In the genomic region with DNA sequence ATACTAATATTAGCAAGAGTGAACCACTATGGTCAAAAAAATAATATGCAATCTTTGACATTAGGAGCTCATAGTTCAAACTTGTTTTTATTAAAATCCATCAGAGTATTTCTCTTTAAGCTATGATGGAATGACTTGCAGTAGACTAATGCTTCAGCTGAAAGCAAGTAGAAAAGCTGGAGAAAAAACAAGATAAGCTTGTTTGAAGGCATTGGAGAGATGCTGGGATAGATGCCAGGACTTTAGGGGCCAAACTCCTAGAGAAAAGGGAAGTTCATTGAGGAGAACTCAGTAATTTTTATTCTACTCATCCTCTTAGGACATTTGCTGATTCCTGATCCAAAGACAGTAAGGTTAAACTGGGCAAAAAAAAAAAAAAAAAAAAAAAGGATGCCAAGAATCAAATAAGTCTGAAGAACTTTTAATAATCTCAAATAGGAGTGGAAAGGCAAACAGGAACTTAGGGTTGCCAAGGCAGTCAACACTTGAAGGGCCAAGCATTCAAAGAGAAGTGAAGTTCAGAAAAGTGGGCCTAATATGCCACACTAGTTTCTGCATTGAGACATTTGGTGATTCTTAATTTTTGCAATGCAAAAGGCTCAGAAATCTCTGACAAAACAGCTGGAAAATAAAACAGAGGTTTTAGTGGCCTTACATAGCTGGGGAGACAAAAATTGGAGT, we compare ENCODE assay signal across 30 cellular contexts. TPM values are rescaled to one million over a fixed set of nuclear protein-coding genes. Genes with fewer than 3 reads are reported as not detected.
"Had no signal": no experiment of that assay in that cellular context is flagged by ENCODE, and none has a peak within 500 bp of the region (broad histone marks: within the 10 kb centered on the region; RNA-seq: fewer than 3 reads in every experiment).

No MANE protein-coding gene starts in this region.

- H3K27ac Mint-ChIP-seq: endodermal cell; mesothelial cell of epicardium; naive thymus-derived CD4-positive, alpha-beta T cell; nephron; neural progenitor cell; stimulated activated effector memory CD8-positive, alpha-beta T cell treated with anti-CD3 and anti-CD28 coated beads, Interleukin-12 subunit alpha, Interleukin-12 subunit beta, amount 100 ng/mL, for 72 hours had no signal

- H3K4me1 Mint-ChIP-seq: endodermal cell; mesothelial cell of epicardium; naive thymus-derived CD4-positive, alpha-beta T cell; nephron; neural progenitor cell; stimulated activated effector memory CD8-positive, alpha-beta T cell treated with anti-CD3 and anti-CD28 coated beads, Interleukin-12 subunit alpha, Interleukin-12 subunit beta, amount 100 ng/mL, for 72 hours had no signal

- H3K27me3 ChIP-seq: foreskin keratinocyte, gastroesophageal sphincter, heart right ventricle, neural progenitor cell, sigmoid colon, testis, tibial nerve, upper lobe of left lung, uterus had no signal

- H3K9me3 ChIP-seq: gastroesophageal sphincter, prostate gland, testis, upper lobe of left lung had no signal

- H3K4me1 ChIP-seq: foreskin keratinocyte, gastroesophageal sphincter, heart right ventricle, neural progenitor cell, parathyroid adenoma, prostate gland, sigmoid colon, testis, tibial nerve, uterus had no signal

- DNase-seq: cerebellar nuclear complex; dorsolateral prefrontal cortex; effector CD4-positive, alpha-beta T cell; endodermal cell; foreskin keratinocyte; glutamatergic neuron; heart right ventricle; left colon; left ventricle myocardium superior; mesenchymal stem cell; naive thymus-derived CD4-positive, alpha-beta T cell; right cardiac atrium; sigmoid colon; stimulated activated CD4-positive, alpha-beta T cell treated with anti-CD3 and anti-CD28 coated beads, Interleukin-2, amount 100 ng/mL, for 24 hours; stimulated activated CD4-positive, alpha-beta T cell treated with anti-CD3 and anti-CD28 coated beads, Interleukin-4, amount 100 ng/mL, for 24 hours; stimulated activated naive CD8-positive, alpha-beta T cell treated with anti-CD3 and anti-CD28 coated beads, Interleukin-15, Interleukin-2, amounts not matched to agents 100 U/mL and 50 U/mL, for 24 hours; testis; uterus had no signal

- H3K36me3 Mint-ChIP-seq: stimulated activated effector memory CD8-positive, alpha-beta T cell treated with anti-CD3 and anti-CD28 coated beads, Interleukin-12 subunit alpha, Interleukin-12 subunit beta, amount 100 ng/mL, for 72 hours had no signal

- H3K36me3 ChIP-seq: gastroesophageal sphincter, heart right ventricle, neural progenitor cell, prostate gland, sigmoid colon, tibial nerve, upper lobe of left lung, uterus had no signal

- H3K27ac ChIP-seq: dorsolateral prefrontal cortex, epithelial cell of prostate, foreskin keratinocyte, gastroesophageal sphincter, neural progenitor cell, parathyroid adenoma, prostate gland, sigmoid colon, testis, tibial nerve, uterus had no signal

- ATAC-seq: esophagus mucosa; foreskin keratinocyte; gastroesophageal sphincter; left colon; left ventricle myocardium superior; naive thymus-derived CD4-positive, alpha-beta T cell; stimulated activated effector memory CD8-positive, alpha-beta T cell treated with anti-CD3 and anti-CD28 coated beads, Interleukin-12 subunit alpha, Interleukin-12 subunit beta, amount 100 ng/mL, for 72 hours; stimulated activated naive CD8-positive, alpha-beta T cell treated with anti-CD3 and anti-CD28 coated beads, Interleukin-15, Interleukin-2, amounts not matched to agents 100 U/mL and 50 U/mL, for 24 hours had no signal

- H3K4me3 Mint-ChIP-seq: endodermal cell; mesothelial cell of epicardium; naive thymus-derived CD4-positive, alpha-beta T cell; nephron; neural progenitor cell; stimulated activated effector memory CD8-positive, alpha-beta T cell treated with anti-CD3 and anti-CD28 coated beads, Interleukin-12 subunit alpha, Interleukin-12 subunit beta, amount 100 ng/mL, for 72 hours had no signal

- H3K4me3 ChIP-seq: dorsolateral prefrontal cortex, gastroesophageal sphincter, heart right ventricle, lung, neural progenitor cell, prostate gland, sigmoid colon, testis, tibial nerve, upper lobe of left lung, uterus had no signal

RNA-seq across cellular contexts. Expression of a gene that starts 19.7 kb away (rescaled TPM):
- total RNA-seq: foreskin keratinocyte had no signal
